In the genomic region with DNA sequence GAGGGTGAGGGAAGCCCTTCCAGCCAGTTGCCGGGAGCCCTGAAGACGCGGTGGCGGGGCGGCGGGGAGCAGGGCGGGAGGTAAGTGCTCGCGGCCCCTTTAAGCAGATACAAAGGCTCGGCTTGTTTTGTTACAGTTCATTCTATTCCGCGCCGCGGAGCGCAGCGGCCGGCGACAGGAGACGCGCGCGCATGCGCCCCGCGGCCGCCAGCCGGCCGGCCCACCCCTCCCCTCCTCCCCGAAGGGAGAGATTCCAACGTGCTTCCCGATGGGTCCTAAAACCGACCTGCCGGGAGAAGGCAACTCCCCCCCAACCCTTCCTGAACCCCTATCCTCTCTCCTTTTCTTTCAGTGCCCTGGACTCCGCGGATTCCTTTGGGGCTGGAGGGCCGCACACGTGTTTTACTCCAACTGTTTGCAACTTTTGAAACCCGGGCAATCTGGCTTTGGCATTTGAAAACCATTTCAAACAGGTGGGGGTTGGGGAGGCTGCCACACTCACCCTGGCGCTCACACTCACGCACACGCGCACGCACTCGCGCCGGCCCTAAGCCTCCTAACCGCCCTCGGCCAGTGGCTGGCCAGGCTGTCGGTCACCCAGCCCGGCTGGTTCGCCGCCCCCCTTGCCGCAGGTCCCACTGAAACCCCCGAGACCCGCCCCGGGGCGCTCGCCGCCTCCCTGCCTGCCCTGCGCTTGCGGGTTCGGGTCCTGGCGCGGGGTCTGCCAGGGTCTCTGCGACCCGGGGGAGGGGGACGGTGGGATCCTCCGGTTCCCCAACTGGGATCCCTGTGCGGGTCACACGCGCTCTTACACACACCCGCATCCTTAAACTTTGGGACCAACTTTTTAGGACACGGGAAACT, we compare ENCODE assay signal across 8 cellular contexts. TPM values are rescaled to one million over a fixed set of nuclear protein-coding genes. Genes with fewer than 3 reads are reported as not detected.
A peak's percentile ranks its signal among the peaks of the same experiment; 100 is the strongest.
DNase-seq lines count a peak whose midpoint lies in the region; ATAC-seq and TF ChIP-seq lines count a peak whose summit lies in the region.

A gene (minus strand): TSS at position 193 of the 864 bp plus-strand sequence. CDS start 610 bp downstream, outside the sequence.

- intact Hi-C loops in stomach (cut with DNase I; ENCODE audit: low total_unique reads): no loop called here

- peak; percentile 97 for DNase-seq in AG10803 (ENCODE audit: low read depth)
- DNase-seq in NCI-H2081 treated with DMSO at 0.1 percent for 48 hours (lab: John Stamatoyannopoulos, UW): peak; percentile 56
- DNase-seq in WERI-Rb-1: peak; percentile 94
- peak; percentile 66 for DNase-seq in epithelial cell of proximal tubule (ENCODE audit: low read depth)
- DNase-seq in stomach: peak; percentile 92

- H3K27ac ChIP-seq in WERI-Rb-1: peak within 1 kb of the TSS; percentile 85
- peak within 1 kb of the TSS; percentile 94 for H3K27ac ChIP-seq in mesodermal cell (ENCODE audit: low read depth, low read length, severe bottlenecking)
- peak within 1 kb of the TSS; percentile 90 to 99 (median 96) for H3K27ac ChIP-seq in stomach

- H3K4me1 ChIP-seq in mesodermal cell (ENCODE audit: control insufficient read depth, insufficient read depth, low read length, poor library complexity, severe bottlenecking): peaks cover 14% of the 10 kb centered on the region
- peaks cover 0 to 42% (median 31%) of the 10 kb centered on the region in 4 donors for H3K4me1 ChIP-seq in stomach

- H3K4me3 ChIP-seq in AG10803 (ENCODE audit: low read length) (peak within 1 kb of the TSS; percentile 99), WERI-Rb-1 (ENCODE audit: low read depth, low read length) (peak within 1 kb of the TSS; percentile 95), epithelial cell of proximal tubule (ENCODE audit: low read depth, low read length) (peak within 1 kb of the TSS; percentile 97), mesodermal cell (ENCODE audit: extremely low read depth, insufficient read depth, low read length, poor library complexity, severe bottlenecking) (peak within 1 kb of the TSS; percentile 89), stomach (peak within 1 kb of the TSS; percentile 64 to 82 (median 73))

- H3K27me3 ChIP-seq in WERI-Rb-1 (ENCODE audit: insufficient read depth, low read depth, severe bottlenecking) (no peaks in the 10 kb centered on the region), stomach (peaks cover 0 to 27% (median 0%) of the 10 kb centered on the region in 3 donors)

- no peak for TF ChIP-seq EP300 in stomach (IDR thresholded peaks at IDR 0.05)

- ATAC-seq in GM18858 (IDR thresholded peaks at IDR 0.05; ENCODE audit: unreplicated experiment) (peak; percentile 86), HG03066 (IDR thresholded peaks at IDR 0.05; ENCODE audit: low read depth, unreplicated experiment) (peak; percentile 61)

- TF ChIP-seq CTCF in AG10803 (conservative IDR thresholded peaks at IDR 0.05; ENCODE audit: low read length) (no peak), WERI-Rb-1 (IDR thresholded peaks at IDR 0.05; ENCODE audit: low read depth, low read length) (no peak), epithelial cell of proximal tubule (conservative IDR thresholded peaks at IDR 0.05; ENCODE audit: low read depth, low read length) (no peak), stomach (IDR thresholded peaks at IDR 0.05) (no peak)

- 0% methylated on average over 42 to 43 of the region's 73 CpGs for WGBS in mesodermal cell (ENCODE audit: insufficient coverage in 2 of 2), 2 experiments
- WGBS in stomach, 5 donors: 0 to 1% (median 0%) methylated on average over 36 to 73 of the region's 73 CpGs

- H3K36me3 ChIP-seq in WERI-Rb-1 (no peaks in the 10 kb centered on the region; the same call in 1 of the 2 replicates), mesodermal cell (ENCODE audit: control insufficient read depth, insufficient read depth, low read length) (no peaks in the 10 kb centered on the region), stomach (no peaks in the 10 kb centered on the region)

- peak in 1 of 4 donors; percentile 50 for TF ChIP-seq POLR2A in stomach (IDR thresholded peaks at IDR 0.05)

- H3K9me3 ChIP-seq in WERI-Rb-1 (ENCODE audit: severe bottlenecking) (no peaks in the 10 kb centered on the region), mesodermal cell (ENCODE audit: control insufficient read depth, low read length) (no peaks in the 10 kb centered on the region), stomach (no peaks in the 10 kb centered on the region)

RNA-seq across cellular contexts. Expression of the gene that starts here (rescaled TPM):
- total RNA-seq in epithelial cell of proximal tubule: 9.6 and 10.9 TPM in 2 replicates
- 22.2 TPM for polyA plus RNA-seq in mesodermal cell (2013, experiment 1 of 2)
- 19.8 TPM for polyA plus RNA-seq in mesodermal cell (2013, experiment 2 of 2)
- total RNA-seq in stomach: 100 to 1,000 TPM in 3 of 5 donors, 10 to 100 TPM in 2; 83.9 to 237 (median 105) TPM
- polyA plus RNA-seq in stomach: 10 to 100 TPM in 2 of 3 donors, 1 to 10 TPM in 1; 5.7 to 14.7 (median 14.5) TPM

Comparison
In these comparisons a context has a peak if more than half of its experiments do, and no peak if none do; other contexts are left out.
1. Peak in every context shown above with its lines: DNase-seq, ATAC-seq, H3K4me3 ChIP-seq and H3K27ac ChIP-seq.